Comparison of ENCODE assay signal across 8 cellular contexts in genomic region chr19:38433268-38433733, GRCh38. TPM values are rescaled to one million over a fixed set of nuclear protein-coding genes. Genes with fewer than 3 reads are reported as not detected.
A peak's percentile ranks its signal among the peaks of the same experiment; 100 is the strongest.
DNase-seq lines count a peak whose midpoint lies in the region; ATAC-seq, FAIRE-seq and TF ChIP-seq lines count a peak whose summit lies in the region.

Gene RYR1, plus strand, starts transcription at chr19:38433691. Its CDS starts 139 bp downstream, at chr19:38433830.

- H3K4me1 ChIP-seq in K562 (replicated peaks in 1 of 2; ENCODE audit: control insufficient read depth in 2 of 2, insufficient read depth in 2 of 2, low read length in 2 of 2): peaks cover 21 to 24% of the 10 kb centered on the region in 2 experiments

- peak within 1 kb of the TSS; percentile 98 for H2AFZ ChIP-seq in K562 (ENCODE audit: low read depth, low read length)

- H3K9me1 ChIP-seq in K562 (ENCODE audit: control insufficient read depth, insufficient read depth, low read length): no peaks in the 10 kb centered on the region

- no peak within 1 kb of the TSS for H3K27ac Mint-ChIP-seq in stimulated activated naive B cell treated with anti-CD40 and anti-IgM and Interleukin-4, amounts not matched to agents 10 μg/mL and 1 μg/mL and 100 μg/mL, for 72 hours

- TF ChIP-seq CTCF in GM12865 (IDR thresholded peaks at IDR 0.05; ENCODE audit: insufficient read depth, low read depth, low read length, missing control alignments): no peak
- TF ChIP-seq CTCF in K562 (IDR thresholded peaks at IDR 0.05 in 2 of 3, conservative IDR thresholded peaks at IDR 0.05 in 1 of 3; ENCODE audit: insufficient read depth in 2 of 3, low read depth in 1 of 3, low read length in 3 of 3): no peak

- ATAC-seq in SK-N-SH treated with all-trans-retinoic acid at 6 μM for 48 hours (peak; percentile 92), K562 (peak; percentile 99), HG03097 (IDR thresholded peaks at IDR 0.05; ENCODE audit: low FRiP score, unreplicated experiment) (no peak), HG03439 (IDR thresholded peaks at IDR 0.05; ENCODE audit: unreplicated experiment) (no peak)
- peak; percentile 80 to 87 for ATAC-seq in stimulated activated naive B cell treated with anti-CD40 and anti-IgM and Interleukin-4, amounts not matched to agents 10 μg/mL and 1 μg/mL and 100 μg/mL, for 72 hours (replicated peaks)

- H3K27me3 ChIP-seq in K562 (ENCODE audit: control insufficient read depth in 2 of 2, insufficient read depth in 2 of 2, low read length in 2 of 2): no peaks in the 10 kb centered on the region

- H3K79me2 ChIP-seq in K562 (ENCODE audit: control insufficient read depth, insufficient read depth, low read length): 0 out of 3 replicates have a peak, but pooled peaks cover 6% of the 10 kb centered on the region

- in situ Hi-C loops in K562 (cut with MboI): no loop called here

- intact Hi-C loops in K562 (cut with micrococcal nuclease): no loop called here

- H3K4me1 Mint-ChIP-seq in stimulated activated naive B cell treated with anti-CD40 and anti-IgM and Interleukin-4, amounts not matched to agents 10 μg/mL and 1 μg/mL and 100 μg/mL, for 72 hours: peaks cover 14 to 27% of the 10 kb centered on the region in 2 donors

- no peaks in the 10 kb centered on the region for H3K36me3 ChIP-seq in K562 (ENCODE audit: control insufficient read depth, insufficient read depth, low read length)

- H3K4me3 ChIP-seq in GM12865 (ENCODE audit: low read depth, low read length) (no peak within 1 kb of the TSS), K562 (peak within 1 kb of the TSS; percentile 32)

- under 1% methylated on average over 15 of the region's 20 CpGs for WGBS in K562 (ENCODE audit: insufficient coverage, low coverage, missing lambda C conversion rate)

- H3K9ac ChIP-seq in K562 (ENCODE audit: insufficient read depth in 1 of 2, low read depth in 2 of 2, low read length in 2 of 2): peak within 1 kb of the TSS; percentile 36 to 87

- H3K27ac ChIP-seq in K562 (ENCODE audit: extremely low read depth, low read depth, low read length): peak within 1 kb of the TSS; percentile 61

- H3K9me3 ChIP-seq in K562 (replicated peaks; ENCODE audit: control insufficient read depth, insufficient read depth, low read depth, low read length): no peaks in the 10 kb centered on the region

- H4K20me1 ChIP-seq in K562 (replicated peaks; ENCODE audit: control insufficient read depth, insufficient read depth, low read length): no peaks in the 10 kb centered on the region

- no peak for TF ChIP-seq RAD21 in K562 (CRISPR knock-in tag; conservative IDR thresholded peaks at IDR 0.05 in 1 of 2, IDR thresholded peaks at IDR 0.05 in 1 of 2)

- peak within 1 kb of the TSS; percentile 87 for H3K4me2 ChIP-seq in K562 (ENCODE audit: insufficient read depth, low read length)

- H3K36me3 Mint-ChIP-seq in stimulated activated naive B cell treated with anti-CD40 and anti-IgM and Interleukin-4, amounts not matched to agents 10 μg/mL and 1 μg/mL and 100 μg/mL, for 72 hours: no peaks in the 10 kb centered on the region

- DNase-seq in GM12865 (ENCODE audit: low read depth): peak; percentile 30
- peak; percentile 94 to 98 (median 96) for DNase-seq in K562 (ENCODE audit: extremely low read depth in 1 of 4, low spot score in 3 of 4)
- DNase-seq in left kidney (ENCODE audit: low read depth, low spot score): peak; percentile 77
- DNase-seq in stimulated activated naive B cell treated with anti-CD40 and anti-IgM and Interleukin-4, amounts not matched to agents 10 μg/mL and 1 μg/mL and 100 μg/mL, for 72 hours: peak; percentile 27
- no peak for DNase-seq in HEK293T (ENCODE audit: extremely low spot score)

- H3K4me3 Mint-ChIP-seq in stimulated activated naive B cell treated with anti-CD40 and anti-IgM and Interleukin-4, amounts not matched to agents 10 μg/mL and 1 μg/mL and 100 μg/mL, for 72 hours: peak within 1 kb of the TSS in 1 of 2 donors; percentile 45

- BruUV-seq in K562 (replicated peaks; lab: Mats Ljungman, UMichigan): no TSS peak

- peak; percentile 76 for FAIRE-seq in K562 (lab: Jason Lieb, UNC)

- POLR2A ChIA-PET in K562 (lab: Yijun Ruan, JAX) (no interaction called here), HEK293T (lab: Yijun Ruan, JAX) (no interaction called here)

- CTCF ChIA-PET in K562 (lab: Yijun Ruan, JAX; ENCODE audit: low intra/inter-chr PET ratio) (interaction anchor here (0.6 kb wide), 1 partner anchor 37 kb away, joined by 3 read pairs; no protein-coding TSS in a partner anchor), HEK293T (lab: Yijun Ruan, JAX) (no interaction called here)

- H3K27me3 Mint-ChIP-seq in stimulated activated naive B cell treated with anti-CD40 and anti-IgM and Interleukin-4, amounts not matched to agents 10 μg/mL and 1 μg/mL and 100 μg/mL, for 72 hours: peaks cover 21 to 35% of the 10 kb centered on the region in 2 donors

- no peaks in the 10 kb centered on the region for H3K9me3 Mint-ChIP-seq in stimulated activated naive B cell treated with anti-CD40 and anti-IgM and Interleukin-4, amounts not matched to agents 10 μg/mL and 1 μg/mL and 100 μg/mL, for 72 hours

- TF ChIP-seq POLR2A in K562 (conservative IDR thresholded peaks at IDR 0.05): no peak

- TF ChIP-seq EP300 in K562 (IDR thresholded peaks at IDR 0.05; ENCODE audit: low read length): no peak

TF ChIP-seq in SK-N-SH treated with all-trans-retinoic acid at 6 μM for 48 hours, 23 proteins besides CTCF, POLR2A, EP300 and RAD21:
- TF ChIP-seq BACH2 (CRISPR knock-in tag; IDR thresholded peaks at IDR 0.05; ENCODE audit: borderline replicate concordance) (no peak), ARNTL (CRISPR knock-in tag; IDR thresholded peaks at IDR 0.05; ENCODE audit: borderline replicate concordance, low read depth) (no peak), GLIS3 (CRISPR knock-in tag; IDR thresholded peaks at IDR 0.05) (no peak), ZNF70 (CRISPR knock-in tag; IDR thresholded peaks at IDR 0.05) (no peak), ZNF565 (CRISPR knock-in tag; conservative IDR thresholded peaks at IDR 0.05; ENCODE audit: low read depth) (no peak), ZNF8 (CRISPR knock-in tag; IDR thresholded peaks at IDR 0.05) (no peak), ZFP30 (CRISPR knock-in tag; IDR thresholded peaks at IDR 0.05) (no peak), ZC3H10 (CRISPR knock-in tag; IDR thresholded peaks at IDR 0.05) (no peak)

TF ChIP-seq in K562, 482 proteins besides CTCF, POLR2A, EP300 and RAD21 (continues in another document):
- TF ChIP-seq DPF2 (IDR thresholded peaks at IDR 0.05) (peak; percentile 44), YBX1 (IDR thresholded peaks at IDR 0.05) (no peak), RBM25 (IDR thresholded peaks at IDR 0.05; ENCODE audit: low read depth, low read length, severe bottlenecking) (peak; percentile 82), ZC3H4 (CRISPR knock-in tag; IDR thresholded peaks at IDR 0.05; ENCODE audit: borderline replicate concordance) (no peak), PHF20 (IDR thresholded peaks at IDR 0.05; ENCODE audit: partially characterized antibody) (peak; percentile 27)
- TF ChIP-seq, protein P1, sequence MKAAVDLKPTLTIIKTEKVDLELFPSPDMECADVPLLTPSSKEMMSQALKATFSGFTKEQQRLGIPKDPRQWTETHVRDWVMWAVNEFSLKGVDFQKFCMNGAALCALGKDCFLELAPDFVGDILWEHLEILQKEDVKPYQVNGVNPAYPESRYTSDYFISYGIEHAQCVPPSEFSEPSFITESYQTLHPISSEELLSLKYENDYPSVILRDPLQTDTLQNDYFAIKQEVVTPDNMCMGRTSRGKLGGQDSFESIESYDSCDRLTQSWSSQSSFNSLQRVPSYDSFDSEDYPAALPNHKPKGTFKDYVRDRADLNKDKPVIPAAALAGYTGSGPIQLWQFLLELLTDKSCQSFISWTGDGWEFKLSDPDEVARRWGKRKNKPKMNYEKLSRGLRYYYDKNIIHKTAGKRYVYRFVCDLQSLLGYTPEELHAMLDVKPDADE (conservative IDR thresholded peaks at IDR 0.05; ENCODE audit: control insufficient read depth, low read depth, low read length): 0 out of 2 replicates have a peak, but pooled peaks have one; percentile 23

TF ChIP-seq in HEK293T, 16 proteins besides CTCF, POLR2A, EP300 and RAD21:
- TF ChIP-seq ZNF384 (IDR thresholded peaks at IDR 0.05) (no peak), ELF4 (IDR thresholded peaks at IDR 0.05) (no peak), FOXA1 (IDR thresholded peaks at IDR 0.05) (no peak)
TF ChIP-seq in HEK293T: peak in this region for 0.

RNA-seq across cellular contexts. Expression of gene RYR1, which starts in this region (rescaled TPM):
- 52.1 and 114 TPM in 2 replicates for total RNA-seq in K562 (2011; cell fraction: chromatin; rRNA removed; ENCODE audit: low replicate concordance)
- total RNA-seq in K562 (2011; cell fraction: nucleolus; rRNA removed): 41.3 and 44.4 TPM in 2 replicates
- total RNA-seq in K562 (2011; cell fraction: nucleoplasm; rRNA removed): 47.0 and 64.5 TPM in 2 replicates
- total RNA-seq in K562 (2014; rRNA removed): 4.6 and 5.1 TPM in 2 replicates
- 2.3 and 2.9 TPM in 2 replicates for total RNA-seq in K562 (2014; rRNA removed; fragmentation: Illumina TruSeq; extraction: Trizol)
- total RNA-seq in K562 (2015; rRNA removed; fragmentation: Illumina TruSeq; extraction: Trizol): 2.7 and 3.1 TPM in 2 replicates
- 5.3 and 7.4 TPM in 2 replicates for total RNA-seq in K562 (2021)
- 3.0 and 3.7 TPM in 2 replicates for polyA plus RNA-seq in K562 (2011; rRNA removed)
- polyA plus RNA-seq in K562 (2011; cell fraction: cytosol; rRNA removed): 3.6 and 4.2 TPM in 2 replicates
- 23.2 and 44.6 TPM in 2 replicates for polyA plus RNA-seq in K562 (2011; cell fraction: nucleus; rRNA removed)
- 6.7 and 7.4 TPM in 2 replicates for polyA plus RNA-seq in K562 (2012)
- polyA plus RNA-seq in K562 (2014; fragmentation: Illumina TruSeq; extraction: Trizol): 6.0 and 7.4 TPM in 2 replicates
- polyA plus RNA-seq in K562 (2014; fragmentation: Nextera tagmentation; extraction: Ambion mirVana): under 1 TPM; 0.11 to 0.58 TPM
- polyA plus RNA-seq in K562 (2014; rRNA removed): 5.6 and 6.6 TPM in 2 replicates
- polyA minus RNA-seq in K562 (2011; rRNA and poly(A)+ RNA removed): 2.7 and 10.5 TPM in 2 replicates
- 3.2 and 9.9 TPM in 2 replicates for polyA minus RNA-seq in K562 (2011; cell fraction: cytosol; rRNA and poly(A)+ RNA removed)
- 9.3 and 13.7 TPM in 2 replicates for polyA minus RNA-seq in K562 (2011; cell fraction: nucleus; rRNA and poly(A)+ RNA removed)

Comparison
In these comparisons a context has a peak if more than half of its experiments do, and no peak if none do; other contexts are left out.
1. ATAC-seq: peak in SK-N-SH treated with all-trans-retinoic acid at 6 μM for 48 hours (single experiment), K562 (single experiment) and stimulated activated naive B cell treated with anti-CD40 and anti-IgM and Interleukin-4, amounts not matched to agents 10 μg/mL and 1 μg/mL and 100 μg/mL, for 72 hours (2 of 2); none in HG03097 (single experiment) and HG03439 (single experiment).